Comparison of ENCODE assay signal across 10 cellular contexts in the genomic region with DNA sequence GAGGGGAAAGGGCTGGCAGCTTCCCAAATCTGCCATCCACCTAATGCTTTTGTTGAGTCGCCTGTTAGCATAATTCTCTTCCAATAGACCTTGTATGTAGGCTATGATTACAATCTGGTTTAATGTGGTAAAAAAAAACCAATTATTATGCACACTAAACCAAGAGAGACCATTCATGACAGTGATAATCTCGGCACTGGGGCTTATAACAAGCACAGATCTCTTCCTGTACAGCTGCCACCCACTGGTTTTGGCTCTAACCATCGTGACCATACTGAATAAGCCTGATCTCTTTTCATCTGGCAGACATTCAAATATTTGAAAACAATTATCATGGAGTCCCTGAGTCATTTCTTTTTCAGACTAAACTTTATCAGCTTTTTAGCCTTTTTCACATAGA.
DNase-seq lines count a peak whose midpoint lies in the region; ATAC-seq and TF ChIP-seq lines count a peak whose summit lies in the region.
"Had no signal": no experiment of that assay in that cellular context is flagged by ENCODE, and none has a peak within 500 bp of the region (broad histone marks: within the 10 kb centered on the region; RNA-seq: fewer than 3 reads in every experiment).

No MANE protein-coding gene starts in this region.

- DNase-seq in DMS79 (lab: John Stamatoyannopoulos, UW): peak; percentile 94
- DNase-seq in NCI-H1694 (lab: John Stamatoyannopoulos, UW): peak; percentile 94
- DNase-seq in kidney glomerular epithelial cell (lab: John Stamatoyannopoulos, UW): peak; percentile 46
- DNase-seq: activated naive CD8-positive, alpha-beta T cell treated with anti-CD3 and anti-CD28 coated beads, Interleukin-2, amount 10 ng/mL, durations not matched to agents 7 days and 5 days; stimulated activated naive CD8-positive, alpha-beta T cell treated with anti-CD3 and anti-CD28 coated beads, Interleukin-15, Interleukin-2, amounts not matched to agents 100 U/mL and 50 U/mL, for 24 hours had no signal

- ATAC-seq in SK-N-SH treated with all-trans-retinoic acid at 6 μM for 48 hours (peak; percentile 97), GM21786 (IDR thresholded peaks at IDR 0.05; ENCODE audit: unreplicated experiment) (no peak), HG02571 (IDR thresholded peaks at IDR 0.05; ENCODE audit: unreplicated experiment) (no peak), HG02870 (IDR thresholded peaks at IDR 0.05; ENCODE audit: unreplicated experiment) (no peak), HG03378 (IDR thresholded peaks at IDR 0.05; ENCODE audit: unreplicated experiment) (no peak)
- ATAC-seq: stimulated activated naive CD8-positive, alpha-beta T cell treated with anti-CD3 and anti-CD28 coated beads, Interleukin-15, Interleukin-2, amounts not matched to agents 100 U/mL and 50 U/mL, for 24 hours had no signal

TF ChIP-seq in SK-N-SH treated with all-trans-retinoic acid at 6 μM for 48 hours, 23 proteins besides CTCF, POLR2A, EP300 and RAD21:
- TF ChIP-seq ESRRG (CRISPR knock-in tag; IDR thresholded peaks at IDR 0.05): no peak
- TF ChIP-seq TCF4 (CRISPR knock-in tag; IDR thresholded peaks at IDR 0.05; ENCODE audit: borderline replicate concordance): no peak
- TF ChIP-seq CSDC2 (CRISPR knock-in tag; IDR thresholded peaks at IDR 0.05): no peak
- TF ChIP-seq ZFP30 (CRISPR knock-in tag; IDR thresholded peaks at IDR 0.05): no peak
